Comparison of ENCODE assay signal across 1 cellular context in the genomic region with DNA sequence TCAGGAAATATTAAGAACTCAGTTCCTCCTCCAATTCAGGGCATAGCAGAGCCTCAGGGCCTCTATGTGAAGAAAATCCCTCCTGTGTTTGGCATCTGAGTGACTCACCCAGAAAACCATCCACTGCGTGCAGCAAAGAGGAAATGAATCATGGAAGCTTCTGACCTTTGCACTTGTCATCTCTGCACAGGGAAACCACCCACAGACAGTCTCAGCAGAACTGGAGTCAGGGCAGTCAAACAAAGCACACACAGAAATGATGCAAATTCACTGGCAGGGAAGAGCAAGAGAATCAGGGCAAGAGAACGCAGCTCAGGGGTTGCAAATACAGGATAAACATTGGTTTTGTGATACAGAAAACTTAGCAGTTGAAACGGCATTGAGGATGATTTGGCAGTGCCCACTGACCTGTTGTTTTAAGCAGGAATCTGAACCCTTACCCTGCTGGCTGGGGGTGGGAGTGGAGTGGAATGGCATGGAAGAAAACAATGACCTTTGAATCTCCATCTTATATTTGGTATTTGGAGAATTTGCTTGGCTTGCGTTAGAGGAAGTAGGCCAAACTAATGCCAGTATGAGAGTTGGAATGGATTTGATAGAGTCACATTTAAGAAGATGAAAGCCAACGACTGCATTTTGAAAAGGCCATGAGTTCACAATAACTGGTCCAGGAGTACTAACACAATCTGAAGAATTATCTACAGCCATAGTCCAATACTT.
A peak's percentile ranks its signal among the peaks of the same experiment; 100 is the strongest.
TF ChIP-seq lines count a peak whose summit lies in the region.

No MANE protein-coding gene starts in this region.

TF ChIP-seq in HepG2, 621 proteins besides CTCF, POLR2A, EP300 and RAD21 (continued from another document and continues in another):
- no peak for TF ChIP-seq ZFP41 (CRISPR knock-in tag; IDR thresholded peaks at IDR 0.05; ENCODE audit: borderline replicate concordance)
- TF ChIP-seq, protein P1, sequence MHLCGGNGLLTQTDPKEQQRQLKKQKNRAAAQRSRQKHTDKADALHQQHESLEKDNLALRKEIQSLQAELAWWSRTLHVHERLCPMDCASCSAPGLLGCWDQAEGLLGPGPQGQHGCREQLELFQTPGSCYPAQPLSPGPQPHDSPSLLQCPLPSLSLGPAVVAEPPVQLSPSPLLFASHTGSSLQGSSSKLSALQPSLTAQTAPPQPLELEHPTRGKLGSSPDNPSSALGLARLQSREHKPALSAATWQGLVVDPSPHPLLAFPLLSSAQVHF (CRISPR knock-in tag; IDR thresholded peaks at IDR 0.05): no peak
- TF ChIP-seq ZSCAN21 (CRISPR knock-in tag; IDR thresholded peaks at IDR 0.05; ENCODE audit: borderline replicate concordance): 0 out of 2 replicates have a peak, but pooled peaks have one; percentile 16
- TF ChIP-seq U2AF2 (IDR thresholded peaks at IDR 0.05; ENCODE audit: low read depth, low read length): no peak
- TF ChIP-seq ELF3 (CRISPR knock-in tag; IDR thresholded peaks at IDR 0.05): peak; percentile 97
- no peak; the same call in 1 of the 2 replicates for TF ChIP-seq ZFP90 (CRISPR knock-in tag; IDR thresholded peaks at IDR 0.05; ENCODE audit: borderline replicate concordance)
- TF ChIP-seq ZNF83 (CRISPR knock-in tag; IDR thresholded peaks at IDR 0.05; ENCODE audit: borderline replicate concordance): no peak
- TF ChIP-seq, protein P2, sequence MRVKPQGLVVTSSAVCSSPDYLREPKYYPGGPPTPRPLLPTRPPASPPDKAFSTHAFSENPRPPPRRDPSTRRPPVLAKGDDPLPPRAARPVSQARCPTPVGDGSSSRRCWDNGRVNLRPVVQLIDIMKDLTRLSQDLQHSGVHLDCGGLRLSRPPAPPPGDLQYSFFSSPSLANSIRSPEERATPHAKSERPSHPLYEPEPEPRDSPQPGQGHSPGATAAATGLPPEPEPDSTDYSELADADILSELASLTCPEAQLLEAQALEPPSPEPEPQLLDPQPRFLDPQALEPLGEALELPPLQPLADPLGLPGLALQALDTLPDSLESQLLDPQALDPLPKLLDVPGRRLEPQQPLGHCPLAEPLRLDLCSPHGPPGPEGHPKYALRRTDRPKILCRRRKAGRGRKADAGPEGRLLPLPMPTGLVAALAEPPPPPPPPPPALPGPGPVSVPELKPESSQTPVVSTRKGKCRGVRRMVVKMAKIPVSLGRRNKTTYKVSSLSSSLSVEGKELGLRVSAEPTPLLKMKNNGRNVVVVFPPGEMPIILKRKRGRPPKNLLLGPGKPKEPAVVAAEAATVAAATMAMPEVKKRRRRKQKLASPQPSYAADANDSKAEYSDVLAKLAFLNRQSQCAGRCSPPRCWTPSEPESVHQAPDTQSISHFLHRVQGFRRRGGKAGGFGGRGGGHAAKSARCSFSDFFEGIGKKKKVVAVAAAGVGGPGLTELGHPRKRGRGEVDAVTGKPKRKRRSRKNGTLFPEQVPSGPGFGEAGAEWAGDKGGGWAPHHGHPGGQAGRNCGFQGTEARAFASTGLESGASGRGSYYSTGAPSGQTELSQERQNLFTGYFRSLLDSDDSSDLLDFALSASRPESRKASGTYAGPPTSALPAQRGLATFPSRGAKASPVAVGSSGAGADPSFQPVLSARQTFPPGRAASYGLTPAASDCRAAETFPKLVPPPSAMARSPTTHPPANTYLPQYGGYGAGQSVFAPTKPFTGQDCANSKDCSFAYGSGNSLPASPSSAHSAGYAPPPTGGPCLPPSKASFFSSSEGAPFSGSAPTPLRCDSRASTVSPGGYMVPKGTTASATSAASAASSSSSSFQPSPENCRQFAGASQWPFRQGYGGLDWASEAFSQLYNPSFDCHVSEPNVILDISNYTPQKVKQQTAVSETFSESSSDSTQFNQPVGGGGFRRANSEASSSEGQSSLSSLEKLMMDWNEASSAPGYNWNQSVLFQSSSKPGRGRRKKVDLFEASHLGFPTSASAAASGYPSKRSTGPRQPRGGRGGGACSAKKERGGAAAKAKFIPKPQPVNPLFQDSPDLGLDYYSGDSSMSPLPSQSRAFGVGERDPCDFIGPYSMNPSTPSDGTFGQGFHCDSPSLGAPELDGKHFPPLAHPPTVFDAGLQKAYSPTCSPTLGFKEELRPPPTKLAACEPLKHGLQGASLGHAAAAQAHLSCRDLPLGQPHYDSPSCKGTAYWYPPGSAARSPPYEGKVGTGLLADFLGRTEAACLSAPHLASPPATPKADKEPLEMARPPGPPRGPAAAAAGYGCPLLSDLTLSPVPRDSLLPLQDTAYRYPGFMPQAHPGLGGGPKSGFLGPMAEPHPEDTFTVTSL (CRISPR knock-in tag; IDR thresholded peaks at IDR 0.05; ENCODE audit: borderline replicate concordance): peak; percentile 96
- no peak for TF ChIP-seq ZNF296 (CRISPR knock-in tag; conservative IDR thresholded peaks at IDR 0.05)
- TF ChIP-seq LCORL (IDR thresholded peaks at IDR 0.05): peak; percentile 46; the same call in 1 of the 2 replicates
- TF ChIP-seq LCORL (CRISPR knock-in tag; IDR thresholded peaks at IDR 0.05): peak; percentile 93
- peak; percentile 89 for TF ChIP-seq KDM6A (CRISPR knock-in tag; IDR thresholded peaks at IDR 0.05; ENCODE audit: low read depth)
- no peak for TF ChIP-seq ZSCAN12 (CRISPR knock-in tag; IDR thresholded peaks at IDR 0.05)
- TF ChIP-seq ZIK1 (CRISPR knock-in tag; IDR thresholded peaks at IDR 0.05; ENCODE audit: borderline replicate concordance, low read depth): no peak
- peak; percentile 97 for TF ChIP-seq HDAC1 (CRISPR knock-in tag; IDR thresholded peaks at IDR 0.05)
- TF ChIP-seq ZNF724P (CRISPR knock-in tag; IDR thresholded peaks at IDR 0.05; ENCODE audit: borderline replicate concordance): 0 out of 2 replicates have a peak, but pooled peaks have one; percentile 47
- TF ChIP-seq, protein P3, sequence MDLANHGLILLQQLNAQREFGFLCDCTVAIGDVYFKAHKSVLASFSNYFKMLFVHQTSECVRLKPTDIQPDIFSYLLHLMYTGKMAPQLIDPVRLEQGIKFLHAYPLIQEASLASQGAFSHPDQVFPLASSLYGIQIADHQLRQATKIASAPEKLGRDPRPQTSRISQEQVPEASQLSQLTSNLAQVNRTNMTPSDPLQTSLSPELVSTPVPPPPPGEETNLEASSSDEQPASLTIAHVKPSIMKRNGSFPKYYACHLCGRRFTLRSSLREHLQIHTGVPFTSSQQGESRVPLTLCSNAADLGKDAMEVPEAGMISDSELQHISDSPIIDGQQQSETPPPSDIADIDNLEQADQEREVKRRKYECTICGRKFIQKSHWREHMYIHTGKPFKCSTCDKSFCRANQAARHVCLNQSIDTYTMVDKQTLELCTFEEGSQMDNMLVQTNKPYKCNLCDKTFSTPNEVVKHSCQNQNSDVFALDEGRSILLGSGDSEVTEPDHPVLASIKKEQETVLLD (CRISPR knock-in tag; IDR thresholded peaks at IDR 0.05; ENCODE audit: low read depth): no peak
- peak; percentile 76 to 88 for TF ChIP-seq NR2F1 (CRISPR knock-in tag; IDR thresholded peaks at IDR 0.05)
- no peak for TF ChIP-seq STAT5B (CRISPR knock-in tag; IDR thresholded peaks at IDR 0.05)
- TF ChIP-seq, protein P4, sequence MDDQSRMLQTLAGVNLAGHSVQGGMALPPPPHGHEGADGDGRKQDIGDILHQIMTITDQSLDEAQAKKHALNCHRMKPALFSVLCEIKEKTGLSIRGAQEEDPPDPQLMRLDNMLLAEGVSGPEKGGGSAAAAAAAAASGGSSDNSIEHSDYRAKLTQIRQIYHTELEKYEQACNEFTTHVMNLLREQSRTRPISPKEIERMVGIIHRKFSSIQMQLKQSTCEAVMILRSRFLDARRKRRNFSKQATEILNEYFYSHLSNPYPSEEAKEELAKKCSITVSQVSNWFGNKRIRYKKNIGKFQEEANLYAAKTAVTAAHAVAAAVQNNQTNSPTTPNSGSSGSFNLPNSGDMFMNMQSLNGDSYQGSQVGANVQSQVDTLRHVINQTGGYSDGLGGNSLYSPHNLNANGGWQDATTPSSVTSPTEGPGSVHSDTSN (CRISPR knock-in tag; IDR thresholded peaks at IDR 0.05; ENCODE audit: borderline replicate concordance): no peak
- TF ChIP-seq ZNF75D (CRISPR knock-in tag; IDR thresholded peaks at IDR 0.05; ENCODE audit: borderline replicate concordance): no peak
- TF ChIP-seq PAWR (CRISPR knock-in tag; IDR thresholded peaks at IDR 0.05; ENCODE audit: borderline replicate concordance): no peak
- TF ChIP-seq IRX3 (CRISPR knock-in tag; IDR thresholded peaks at IDR 0.05; ENCODE audit: borderline replicate concordance, low read depth): no peak
- no peak for TF ChIP-seq ZNF207 (IDR thresholded peaks at IDR 0.05; ENCODE audit: borderline replicate concordance)
- peak; percentile 99 for TF ChIP-seq JUND (CRISPR knock-in tag; IDR thresholded peaks at IDR 0.05)
- no peak for TF ChIP-seq NPAS2 (CRISPR knock-in tag; IDR thresholded peaks at IDR 0.05; ENCODE audit: borderline replicate concordance)
- no peak for TF ChIP-seq ZNF34 (CRISPR knock-in tag; IDR thresholded peaks at IDR 0.05; ENCODE audit: borderline replicate concordance)
- TF ChIP-seq ZNF446 (CRISPR knock-in tag; IDR thresholded peaks at IDR 0.05): no peak
- TF ChIP-seq CREM (IDR thresholded peaks at IDR 0.05): peak; percentile 89
- TF ChIP-seq CREM (CRISPR knock-in tag; IDR thresholded peaks at IDR 0.05): no peak
- TF ChIP-seq NCOA1 (CRISPR knock-in tag; IDR thresholded peaks at IDR 0.05): no peak
- TF ChIP-seq ZNF430 (CRISPR knock-in tag; IDR thresholded peaks at IDR 0.05): peak; percentile 34; the same call in 1 of the 2 replicates
- no peak for TF ChIP-seq PTBP1 (IDR thresholded peaks at IDR 0.05; ENCODE audit: low read depth, low read length, poor library complexity, severe bottlenecking)
- TF ChIP-seq, protein P5, sequence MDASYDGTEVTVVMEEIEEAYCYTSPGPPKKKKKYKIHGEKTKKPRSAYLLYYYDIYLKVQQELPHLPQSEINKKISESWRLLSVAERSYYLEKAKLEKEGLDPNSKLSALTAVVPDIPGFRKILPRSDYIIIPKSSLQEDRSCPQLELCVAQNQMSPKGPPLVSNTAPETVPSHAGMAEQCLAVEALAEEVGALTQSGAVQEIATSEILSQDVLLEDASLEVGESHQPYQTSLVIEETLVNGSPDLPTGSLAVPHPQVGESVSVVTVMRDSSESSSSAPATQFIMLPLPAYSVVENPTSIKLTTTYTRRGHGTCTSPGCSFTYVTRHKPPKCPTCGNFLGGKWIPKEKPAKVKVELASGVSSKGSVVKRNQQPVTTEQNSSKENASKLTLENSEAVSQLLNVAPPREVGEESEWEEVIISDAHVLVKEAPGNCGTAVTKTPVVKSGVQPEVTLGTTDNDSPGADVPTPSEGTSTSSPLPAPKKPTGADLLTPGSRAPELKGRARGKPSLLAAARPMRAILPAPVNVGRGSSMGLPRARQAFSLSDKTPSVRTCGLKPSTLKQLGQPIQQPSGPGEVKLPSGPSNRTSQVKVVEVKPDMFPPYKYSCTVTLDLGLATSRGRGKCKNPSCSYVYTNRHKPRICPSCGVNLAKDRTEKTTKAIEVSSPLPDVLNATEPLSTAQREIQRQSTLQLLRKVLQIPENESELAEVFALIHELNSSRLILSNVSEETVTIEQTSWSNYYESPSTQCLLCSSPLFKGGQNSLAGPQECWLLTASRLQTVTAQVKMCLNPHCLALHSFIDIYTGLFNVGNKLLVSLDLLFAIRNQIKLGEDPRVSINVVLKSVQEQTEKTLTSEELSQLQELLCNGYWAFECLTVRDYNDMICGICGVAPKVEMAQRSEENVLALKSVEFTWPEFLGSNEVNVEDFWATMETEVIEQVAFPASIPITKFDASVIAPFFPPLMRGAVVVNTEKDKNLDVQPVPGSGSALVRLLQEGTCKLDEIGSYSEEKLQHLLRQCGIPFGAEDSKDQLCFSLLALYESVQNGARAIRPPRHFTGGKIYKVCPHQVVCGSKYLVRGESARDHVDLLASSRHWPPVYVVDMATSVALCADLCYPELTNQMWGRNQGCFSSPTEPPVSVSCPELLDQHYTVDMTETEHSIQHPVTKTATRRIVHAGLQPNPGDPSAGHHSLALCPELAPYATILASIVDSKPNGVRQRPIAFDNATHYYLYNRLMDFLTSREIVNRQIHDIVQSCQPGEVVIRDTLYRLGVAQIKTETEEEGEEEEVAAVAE (CRISPR knock-in tag; IDR thresholded peaks at IDR 0.05; ENCODE audit: borderline replicate concordance): peak; percentile 73
- TF ChIP-seq, protein P6, sequence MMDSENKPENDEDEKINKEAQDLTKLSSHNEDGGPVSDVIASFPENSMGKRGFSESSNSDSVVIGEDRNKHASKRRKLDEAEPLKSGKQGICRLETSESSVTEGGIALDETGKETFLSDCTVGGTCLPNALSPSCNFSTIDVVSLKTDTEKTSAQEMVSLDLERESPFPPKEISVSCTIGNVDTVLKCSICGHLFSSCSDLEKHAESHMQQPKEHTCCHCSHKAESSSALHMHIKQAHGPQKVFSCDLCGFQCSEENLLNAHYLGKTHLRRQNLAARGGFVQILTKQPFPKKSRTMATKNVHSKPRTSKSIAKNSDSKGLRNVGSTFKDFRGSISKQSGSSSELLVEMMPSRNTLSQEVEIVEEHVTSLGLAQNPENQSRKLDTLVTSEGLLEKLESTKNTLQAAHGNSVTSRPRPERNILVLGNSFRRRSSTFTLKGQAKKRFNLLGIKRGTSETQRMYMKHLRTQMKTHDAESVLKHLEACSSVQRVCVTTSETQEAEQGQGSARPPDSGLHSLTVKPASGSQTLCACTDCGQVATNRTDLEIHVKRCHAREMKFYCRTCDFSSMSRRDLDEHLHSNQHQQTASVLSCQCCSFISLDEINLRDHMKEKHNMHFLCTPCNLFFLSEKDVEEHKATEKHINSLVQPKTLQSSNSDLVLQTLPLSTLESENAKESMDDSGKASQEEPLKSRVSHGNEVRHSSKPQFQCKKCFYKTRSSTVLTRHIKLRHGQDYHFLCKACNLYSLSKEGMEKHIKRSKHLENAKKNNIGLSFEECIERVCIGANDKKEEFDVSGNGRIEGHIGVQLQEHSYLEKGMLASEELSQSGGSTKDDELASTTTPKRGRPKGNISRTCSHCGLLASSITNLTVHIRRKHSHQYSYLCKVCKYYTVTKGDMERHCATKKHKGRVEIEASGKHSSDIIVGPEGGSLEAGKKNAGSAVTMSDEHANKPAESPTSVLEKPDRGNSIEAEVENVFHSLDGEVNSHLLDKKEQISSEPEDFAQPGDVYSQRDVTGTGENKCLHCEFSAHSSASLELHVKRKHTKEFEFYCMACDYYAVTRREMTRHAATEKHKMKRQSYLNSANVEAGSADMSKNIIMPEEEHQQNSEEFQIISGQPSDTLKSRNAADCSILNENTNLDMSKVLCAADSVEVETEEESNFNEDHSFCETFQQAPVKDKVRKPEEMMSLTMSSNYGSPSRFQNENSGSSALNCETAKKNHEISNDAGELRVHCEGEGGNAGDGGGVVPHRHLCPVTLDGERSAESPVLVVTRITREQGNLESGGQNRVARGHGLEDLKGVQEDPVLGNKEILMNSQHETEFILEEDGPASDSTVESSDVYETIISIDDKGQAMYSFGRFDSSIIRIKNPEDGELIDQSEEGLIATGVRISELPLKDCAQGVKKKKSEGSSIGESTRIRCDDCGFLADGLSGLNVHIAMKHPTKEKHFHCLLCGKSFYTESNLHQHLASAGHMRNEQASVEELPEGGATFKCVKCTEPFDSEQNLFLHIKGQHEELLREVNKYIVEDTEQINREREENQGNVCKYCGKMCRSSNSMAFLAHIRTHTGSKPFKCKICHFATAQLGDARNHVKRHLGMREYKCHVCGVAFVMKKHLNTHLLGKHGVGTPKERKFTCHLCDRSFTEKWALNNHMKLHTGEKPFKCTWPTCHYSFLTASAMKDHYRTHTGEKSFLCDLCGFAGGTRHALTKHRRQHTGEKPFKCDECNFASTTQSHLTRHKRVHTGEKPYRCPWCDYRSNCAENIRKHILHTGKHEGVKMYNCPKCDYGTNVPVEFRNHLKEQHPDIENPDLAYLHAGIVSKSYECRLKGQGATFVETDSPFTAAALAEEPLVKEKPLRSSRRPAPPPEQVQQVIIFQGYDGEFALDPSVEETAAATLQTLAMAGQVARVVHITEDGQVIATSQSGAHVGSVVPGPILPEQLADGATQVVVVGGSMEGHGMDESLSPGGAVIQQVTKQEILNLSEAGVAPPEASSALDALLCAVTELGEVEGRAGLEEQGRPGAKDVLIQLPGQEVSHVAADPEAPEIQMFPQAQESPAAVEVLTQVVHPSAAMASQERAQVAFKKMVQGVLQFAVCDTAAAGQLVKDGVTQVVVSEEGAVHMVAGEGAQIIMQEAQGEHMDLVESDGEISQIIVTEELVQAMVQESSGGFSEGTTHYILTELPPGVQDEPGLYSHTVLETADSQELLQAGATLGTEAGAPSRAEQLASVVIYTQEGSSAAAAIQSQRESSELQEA (CRISPR knock-in tag; IDR thresholded peaks at IDR 0.05; ENCODE audit: not compliant biosample characterization): no peak
- TF ChIP-seq RFXANK (CRISPR knock-in tag; IDR thresholded peaks at IDR 0.05): peak; percentile 71; the same call in 1 of the 2 replicates
